In genomic region chrX:107825698-107826285, GRCh38 we compare ENCODE assay signal across 8 cellular contexts. TPM values are rescaled to one million over a fixed set of nuclear protein-coding genes. Genes with fewer than 3 reads are reported as not detected.
DNase-seq lines count a peak whose midpoint lies in the region; ATAC-seq, FAIRE-seq and TF ChIP-seq lines count a peak whose summit lies in the region.

MID2 (plus strand) TSS chrX:107825866; CDS start chrX:107826427, 561 bp downstream.

- H3K27me3 ChIP-seq in PC-9 (ENCODE audit: insufficient read depth, low read depth) (no peaks in the 10 kb centered on the region), parathyroid adenoma (ENCODE audit: control insufficient read depth, insufficient read depth, low read length) (no peaks in the 10 kb centered on the region), vagina (no peaks in the 10 kb centered on the region)

- DNase-seq in GM12892 (ENCODE audit: insufficient read length) (peak; percentile 8), PC-9 (peak; percentile 58 to 74), head of caudate nucleus (peak in 40 of 42 donors; percentile 2 to 65 (median 28)), vagina (ENCODE audit: extremely low spot score in 2 of 2) (peak in 1 of 2 donors; percentile 90), NAMALWA (ENCODE audit: low spot score) (no peak)
- DNase-seq in activated naive CD4-positive, alpha-beta T cell treated with anti-CD3 and anti-CD28 coated beads, Interleukin-2, amount 50 U/mL, for 72 hours (ENCODE audit: low spot score in 2 of 2), result peak; percentile 33 to 60

- BruUV-seq in PC-9 (replicated peaks; lab: Mats Ljungman, UMichigan), result no TSS peak

- intact Hi-C loops in PC-9 (cut with micrococcal nuclease; ENCODE audit: unreplicated experiment), result no loop called here
- intact Hi-C loops in head of caudate nucleus (cut with DNase I), result no loop called here
- intact Hi-C loops in vagina (cut with DNase I), result no loop called here

- H3K9me3 ChIP-seq in PC-9 (ENCODE audit: insufficient read depth, low read depth) (no peaks in the 10 kb centered on the region), parathyroid adenoma (ENCODE audit: control insufficient read depth, low read length) (no peaks in the 10 kb centered on the region), vagina (no peaks in the 10 kb centered on the region)

- H3K9me3 Mint-ChIP-seq in activated naive CD4-positive, alpha-beta T cell treated with anti-CD3 and anti-CD28 coated beads, Interleukin-2, amount 50 U/mL, for 72 hours, result no peaks in the 10 kb centered on the region

- peak within 1 kb of the TSS; percentile 71 for H3K4me3 ChIP-seq in PC-9
- H3K4me3 ChIP-seq in parathyroid adenoma (ENCODE audit: low read depth, low read length), result peak within 1 kb of the TSS; percentile 52
- H3K4me3 ChIP-seq in vagina, result peak within 1 kb of the TSS; percentile 53 to 63

- no peak within 1 kb of the TSS for H3K27ac ChIP-seq in PC-9
- H3K27ac ChIP-seq in parathyroid adenoma, result peak within 1 kb of the TSS; percentile 87
- H3K27ac ChIP-seq in vagina, result peak within 1 kb of the TSS; percentile 93

- peak; percentile 53 for ATAC-seq in HG02973 (IDR thresholded peaks at IDR 0.05; ENCODE audit: unreplicated experiment)
- ATAC-seq in activated naive CD4-positive, alpha-beta T cell treated with anti-CD3 and anti-CD28 coated beads, Interleukin-2, amount 50 U/mL, for 72 hours, result peak; percentile 63 to 80

- H4K20me1 ChIP-seq in PC-9 (ENCODE audit: insufficient read depth), result no peaks in the 10 kb centered on the region

- H3K4me1 ChIP-seq in PC-9 (replicated peaks; ENCODE audit: insufficient read depth) (peaks cover 30% of the 10 kb centered on the region), parathyroid adenoma (no peaks in the 10 kb centered on the region), vagina (peaks cover 7% of the 10 kb centered on the region)

- H3F3A ChIP-seq in PC-9 (ENCODE audit: insufficient read depth, low read depth), result peaks cover 4% of the 10 kb centered on the region; the same call in 1 of the 2 replicates

- H3K9me2 ChIP-seq in PC-9 (ENCODE audit: insufficient read depth), result no peaks in the 10 kb centered on the region

- TF ChIP-seq CTCF in PC-9 (conservative IDR thresholded peaks at IDR 0.05) (no peak), parathyroid adenoma (IDR thresholded peaks at IDR 0.05) (no peak), vagina (IDR thresholded peaks at IDR 0.05) (no peak)

- POLR2A ChIA-PET in PC-9 (lab: Charles Lee; ENCODE audit: unreplicated experiment), result interaction anchor here (0.6 kb wide), 1 partner anchor 956 kb away, joined by 6 read pairs; no protein-coding TSS in a partner anchor

- H3K79me2 ChIP-seq in PC-9 (ENCODE audit: low read depth) (no peaks in the 10 kb centered on the region), parathyroid adenoma (no peaks in the 10 kb centered on the region)

- H3K4me2 ChIP-seq in PC-9, result peak within 1 kb of the TSS; percentile 94
- peak within 1 kb of the TSS; percentile 61 for H3K4me2 ChIP-seq in parathyroid adenoma (ENCODE audit: low read length)

- H2AFZ ChIP-seq in PC-9 (peak within 1 kb of the TSS; percentile 94), parathyroid adenoma (peak within 1 kb of the TSS; percentile 75)

- peak within 1 kb of the TSS; percentile 28 for H3K9ac ChIP-seq in parathyroid adenoma

- CTCF ChIA-PET in PC-9 (lab: Charles Lee), result interaction anchor here (0.7 kb wide), 1 partner anchor 241 kb away, joined by 3 read pairs; no protein-coding TSS in a partner anchor

- H3K36me3 Mint-ChIP-seq in activated naive CD4-positive, alpha-beta T cell treated with anti-CD3 and anti-CD28 coated beads, Interleukin-2, amount 50 U/mL, for 72 hours, result no peaks in the 10 kb centered on the region

- TF ChIP-seq POLR2A in GM12892 (IDR thresholded peaks at IDR 0.05; ENCODE audit: low read depth, low read length) (no peak), vagina (IDR thresholded peaks at IDR 0.05) (no peak)

- FAIRE-seq in GM12892 (lab: Jason Lieb, UNC), result no peak

- H3K27ac Mint-ChIP-seq in activated naive CD4-positive, alpha-beta T cell treated with anti-CD3 and anti-CD28 coated beads, Interleukin-2, amount 50 U/mL, for 72 hours, result peak within 1 kb of the TSS in 1 of 2 donors; percentile 83

- no peaks in the 10 kb centered on the region for H3K36me3 ChIP-seq in PC-9 (ENCODE audit: low read depth)
- H3K36me3 ChIP-seq in parathyroid adenoma (ENCODE audit: control insufficient read depth, insufficient read depth, low read length), result no peaks in the 10 kb centered on the region
- no peaks in the 10 kb centered on the region for H3K36me3 ChIP-seq in vagina

RNA-seq across cellular contexts. Expression of gene MID2, which starts in this region (rescaled TPM):
- polyA plus RNA-seq in GM12892 (2012; ENCODE audit: missing spikeins), result not detected
- 1.0 and 1.1 TPM in 2 replicates for total RNA-seq in PC-9 (2021)
- 10 to 100 TPM in 1 of 2 donors, 1 to 10 TPM in 1; 8.4 to 10.3 TPM for total RNA-seq in activated naive CD4-positive, alpha-beta T cell treated with anti-CD3 and anti-CD28 coated beads, Interleukin-2, amount 50 U/mL, for 72 hours
- total RNA-seq in vagina, result 25.5 TPM
